ENCODE assay signal across 1 cellular context in the genomic region with DNA sequence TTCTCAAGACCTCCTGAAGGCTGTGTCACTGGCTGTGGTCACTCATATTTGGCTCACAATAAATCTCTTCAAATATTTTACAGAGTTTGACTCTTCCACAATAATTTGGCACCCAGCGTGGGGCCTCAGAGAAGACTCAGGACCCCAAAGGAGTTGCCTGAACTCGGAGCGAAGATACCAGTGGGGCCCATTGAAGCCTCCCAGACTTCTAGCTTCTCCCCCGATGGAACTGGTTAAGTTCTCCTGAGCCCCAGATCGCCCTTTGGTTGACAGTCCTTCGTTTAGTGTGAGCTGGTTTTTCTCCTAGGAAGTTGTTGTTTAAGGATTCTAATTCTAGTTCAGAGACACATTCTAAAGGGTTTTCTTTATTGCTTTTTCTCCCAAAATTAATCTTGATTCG.
TF ChIP-seq lines count a peak whose summit lies in the region.

No MANE protein-coding gene starts in this region.

TF ChIP-seq in GM23338, 12 proteins besides CTCF, POLR2A, EP300 and RAD21:
- TF ChIP-seq, protein P1, sequence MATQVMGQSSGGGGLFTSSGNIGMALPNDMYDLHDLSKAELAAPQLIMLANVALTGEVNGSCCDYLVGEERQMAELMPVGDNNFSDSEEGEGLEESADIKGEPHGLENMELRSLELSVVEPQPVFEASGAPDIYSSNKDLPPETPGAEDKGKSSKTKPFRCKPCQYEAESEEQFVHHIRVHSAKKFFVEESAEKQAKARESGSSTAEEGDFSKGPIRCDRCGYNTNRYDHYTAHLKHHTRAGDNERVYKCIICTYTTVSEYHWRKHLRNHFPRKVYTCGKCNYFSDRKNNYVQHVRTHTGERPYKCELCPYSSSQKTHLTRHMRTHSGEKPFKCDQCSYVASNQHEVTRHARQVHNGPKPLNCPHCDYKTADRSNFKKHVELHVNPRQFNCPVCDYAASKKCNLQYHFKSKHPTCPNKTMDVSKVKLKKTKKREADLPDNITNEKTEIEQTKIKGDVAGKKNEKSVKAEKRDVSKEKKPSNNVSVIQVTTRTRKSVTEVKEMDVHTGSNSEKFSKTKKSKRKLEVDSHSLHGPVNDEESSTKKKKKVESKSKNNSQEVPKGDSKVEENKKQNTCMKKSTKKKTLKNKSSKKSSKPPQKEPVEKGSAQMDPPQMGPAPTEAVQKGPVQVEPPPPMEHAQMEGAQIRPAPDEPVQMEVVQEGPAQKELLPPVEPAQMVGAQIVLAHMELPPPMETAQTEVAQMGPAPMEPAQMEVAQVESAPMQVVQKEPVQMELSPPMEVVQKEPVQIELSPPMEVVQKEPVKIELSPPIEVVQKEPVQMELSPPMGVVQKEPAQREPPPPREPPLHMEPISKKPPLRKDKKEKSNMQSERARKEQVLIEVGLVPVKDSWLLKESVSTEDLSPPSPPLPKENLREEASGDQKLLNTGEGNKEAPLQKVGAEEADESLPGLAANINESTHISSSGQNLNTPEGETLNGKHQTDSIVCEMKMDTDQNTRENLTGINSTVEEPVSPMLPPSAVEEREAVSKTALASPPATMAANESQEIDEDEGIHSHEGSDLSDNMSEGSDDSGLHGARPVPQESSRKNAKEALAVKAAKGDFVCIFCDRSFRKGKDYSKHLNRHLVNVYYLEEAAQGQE (IDR thresholded peaks at IDR 0.05; ENCODE audit: unreplicated experiment) = no peak
- no peak for TF ChIP-seq EZH2 (IDR thresholded peaks at IDR 0.05; ENCODE audit: low read depth, unreplicated experiment)
